ENCODE assay signal across 8 cellular contexts in genomic region chr4:118968006-118968405, GRCh38.
DNase-seq lines count a peak whose midpoint lies in the region; ATAC-seq, FAIRE-seq and TF ChIP-seq lines count a peak whose summit lies in the region.

No MANE protein-coding gene starts in this region.

- no peaks in the 10 kb centered on the region for H3K36me3 ChIP-seq in uterus

- H3K4me3 ChIP-seq in A549 = no peak overlapping the region
- H3K4me3 ChIP-seq in uterus = no peak overlapping the region

- intact Hi-C loops in uterus (cut with DNase I; ENCODE audit: low total_unique reads) = loop anchor here (5.0 kb wide), 1 partner anchor 81 kb away; the partner anchor contains the start of gene SYNPO2

- H3K9me3 Mint-ChIP-seq in effector memory CD8-positive, alpha-beta T cell = no peaks in the 10 kb centered on the region
- no peaks in the 10 kb centered on the region for H3K9me3 Mint-ChIP-seq in mesothelial cell of epicardium

- POLR2A ChIA-PET in A549 (lab: Yijun Ruan, JAX) = no interaction called here

- no peaks in the 10 kb centered on the region for H3K36me3 Mint-ChIP-seq in effector memory CD8-positive, alpha-beta T cell (ENCODE audit: insufficient read depth)
- H3K36me3 Mint-ChIP-seq in mesothelial cell of epicardium = no peaks in the 10 kb centered on the region

- no peaks in the 10 kb centered on the region for H3K27me3 Mint-ChIP-seq in effector memory CD8-positive, alpha-beta T cell
- H3K27me3 Mint-ChIP-seq in mesothelial cell of epicardium (ENCODE audit: low read depth) = no peaks in the 10 kb centered on the region

- ATAC-seq in A549 (no peak), GM18861 (IDR thresholded peaks at IDR 0.05; ENCODE audit: unreplicated experiment) (peak; percentile 100), HG02973 (IDR thresholded peaks at IDR 0.05; ENCODE audit: unreplicated experiment) (peak; percentile 100)
- ATAC-seq in effector memory CD8-positive, alpha-beta T cell (replicated peaks) = peak; percentile 51

- TF ChIP-seq CTCF in A549 (IDR thresholded peaks at IDR 0.05) (no peak), mesothelial cell of epicardium (IDR thresholded peaks at IDR 0.05; ENCODE audit: unreplicated experiment) (no peak), uterus (IDR thresholded peaks at IDR 0.05) (no peak)

- no peak overlapping the region for H3K4me3 Mint-ChIP-seq in effector memory CD8-positive, alpha-beta T cell
- no peak overlapping the region for H3K4me3 Mint-ChIP-seq in mesothelial cell of epicardium

- peaks cover 0 to 5% of the 10 kb centered on the region in 2 donors for H3K4me1 Mint-ChIP-seq in effector memory CD8-positive, alpha-beta T cell (ENCODE audit: low read depth in 2 of 2)
- peaks cover 56% of the 10 kb centered on the region for H3K4me1 Mint-ChIP-seq in mesothelial cell of epicardium

- no peaks in the 10 kb centered on the region for H3K27me3 ChIP-seq in uterus

- TF ChIP-seq EP300 in A549 (IDR thresholded peaks at IDR 0.05) = no peak

- DNase-seq in A549 (ENCODE audit: low read depth in 1 of 2, low spot score in 1 of 2) (no peak), OCI-M1 (lab: John Stamatoyannopoulos, UW) (peak; percentile 94), mesothelial cell of epicardium (ENCODE audit: low spot score in 2 of 2, unreplicated experiment in 2 of 2) (no peak), uterus (peak; percentile 50 to 68), DMS153 (lab: John Stamatoyannopoulos, UW) (no peak)
- DNase-seq in effector memory CD8-positive, alpha-beta T cell = no peak

- H3K4me1 ChIP-seq in A549 (0 out of 3 replicates have a peak, but pooled peaks cover 3% of the 10 kb centered on the region), uterus (peaks cover 7 to 14% of the 10 kb centered on the region in 2 donors)

- 73% methylated on average over 1 of the region's 1 CpG for WGBS in A549 (ENCODE audit: missing lambda C conversion rate)

- H3K27ac ChIP-seq in A549 = no peak overlapping the region
- peak overlapping the region; percentile 84 to 88 for H3K27ac ChIP-seq in uterus

- H3K27ac Mint-ChIP-seq in effector memory CD8-positive, alpha-beta T cell = no peak overlapping the region
- H3K27ac Mint-ChIP-seq in mesothelial cell of epicardium = peak overlapping the region; percentile 93

- no peak for FAIRE-seq in A549 (lab: Jason Lieb, UNC)

- TF ChIP-seq RAD21 in A549 (conservative IDR thresholded peaks at IDR 0.05 in 1 of 2, IDR thresholded peaks at IDR 0.05 in 1 of 2) = no peak

- TF ChIP-seq POLR2A in A549 (IDR thresholded peaks at IDR 0.05; ENCODE audit: low read length) (no peak), uterus (IDR thresholded peaks at IDR 0.05) (no peak)

- CTCF ChIA-PET in A549 (lab: Yijun Ruan, JAX) = interaction anchor here (0.7 to 2.0 kb wide), 7 partner anchors 45 to 437 kb away, joined by 3 to 6 read pairs (median 4); no protein-coding TSS in a partner anchor

- H3K9me3 ChIP-seq in A549 (no peaks in the 10 kb centered on the region), uterus (no peaks in the 10 kb centered on the region)

- peak overlapping the region; percentile 23; the same call in 1 of the 3 replicates for H3K4me2 ChIP-seq in A549

TF ChIP-seq in A549, 52 proteins besides CTCF, POLR2A, EP300 and RAD21:
- TF ChIP-seq RCOR1 (IDR thresholded peaks at IDR 0.05; ENCODE audit: low read depth, low read length) (no peak), EHF (CRISPR knock-in tag; IDR thresholded peaks at IDR 0.05) (no peak), ZSCAN20 (CRISPR knock-in tag; IDR thresholded peaks at IDR 0.05) (no peak), FOXS1 (CRISPR knock-in tag; IDR thresholded peaks at IDR 0.05) (no peak), MYC (IDR thresholded peaks at IDR 0.05; ENCODE audit: borderline replicate concordance, low read length) (no peak), MAFK (IDR thresholded peaks at IDR 0.05; ENCODE audit: partially characterized antibody) (no peak), SREBF2 (IDR thresholded peaks at IDR 0.05) (no peak), ATOH8 (CRISPR knock-in tag; IDR thresholded peaks at IDR 0.05; ENCODE audit: low read depth) (no peak), CHD4 (IDR thresholded peaks at IDR 0.05; ENCODE audit: borderline replicate concordance) (no peak), ELK1 (IDR thresholded peaks at IDR 0.05; ENCODE audit: low read depth, low read length) (no peak), CBX8 (IDR thresholded peaks at IDR 0.05) (no peak)
TF ChIP-seq in A549: peak in this region for 0.

Comparison
In these comparisons a context has a peak if more than half of its experiments do, and no peak if none do; other contexts are left out.
1. ATAC-seq: peak in GM18861 (single experiment), HG02973 (single experiment) and effector memory CD8-positive, alpha-beta T cell (single experiment); none in A549 (0 of 2).
2. DNase-seq: peak in OCI-M1 (single experiment) and uterus (2 of 2); none in A549 (0 of 2), effector memory CD8-positive, alpha-beta T cell (0 of 3), mesothelial cell of epicardium (0 of 2) and DMS153 (single experiment).
3. H3K27ac ChIP-seq: peak in uterus (2 of 2); none in A549 (0 of 2).